38 cellular contexts compared by ENCODE assay signal in genomic region chr7:16908561-16908960, GRCh38. TPM values are rescaled to one million over a fixed set of nuclear protein-coding genes. Genes with fewer than 3 reads are reported as not detected.
"Had no signal": no experiment of that assay in that cellular context is flagged by ENCODE, and none has a peak within 500 bp of the region (broad histone marks: within the 10 kb centered on the region; RNA-seq: fewer than 3 reads in every experiment).

No MANE protein-coding gene starts in this region.

- H3K27ac ChIP-seq: adrenal gland, ascending aorta, body of pancreas, brain microvascular endothelial cell, breast epithelium, cardiac muscle cell had no signal

- H3K4me3 ChIP-seq: adrenal gland, ascending aorta, body of pancreas, breast epithelium, cardiac muscle cell had no signal

- H3K36me3 ChIP-seq: adrenal gland, ascending aorta, brain microvascular endothelial cell, breast epithelium, cardiac muscle cell had no signal

- H3K4me1 ChIP-seq: adrenal gland, ascending aorta, breast epithelium had no signal

- H3K9me3 ChIP-seq: adrenal gland, ascending aorta, body of pancreas, breast epithelium had no signal

- ATAC-seq: activated naive CD4-positive, alpha-beta T cell treated with anti-CD3 and anti-CD28 coated beads, Interleukin-2, amount 50 U/mL, for 72 hours; activated naive CD8-positive, alpha-beta T cell treated with anti-CD3 and anti-CD28 coated beads, Interleukin-2, amount 50 U/mL, for 24 hours; activated T-cell treated with anti-CD3 and anti-CD28 coated beads, Interleukin-2, amount 50 U/mL, for 4 hours; activated T-cell treated with anti-CD3 and anti-CD28 coated beads, Interleukin-2, amount 50 U/mL, for 72 hours; activated T-helper 17 cell treated with anti-CD3 and anti-CD28 coated beads, Interleukin-2, amount 50 U/mL, for 72 hours; body of pancreas had no signal

- H3K27me3 ChIP-seq: adrenal gland, ascending aorta, body of pancreas, brain microvascular endothelial cell, breast epithelium, cardiac muscle cell had no signal

- DNase-seq: activated effector memory CD4-positive, alpha-beta T cell treated with anti-CD3 and anti-CD28 coated beads, Interleukin-2, amount 50 U/mL, for 16 hours; activated effector memory CD4-positive, alpha-beta T cell treated with Interleukin-2 at 50 U/mL for 16 hours; activated gamma-delta T cell; activated gamma-delta T cell treated with Interleukin-2 at 50 U/mL for 16 hours; activated naive CD4-positive, alpha-beta T cell; activated naive CD4-positive, alpha-beta T cell treated with anti-CD3 and anti-CD28 coated beads for 36 hours; activated naive CD4-positive, alpha-beta T cell treated with anti-CD3 and anti-CD28 coated beads, Interleukin-2, amount 10 ng/mL, durations not matched to agents 7 days and 5 days; activated naive CD4-positive, alpha-beta T cell treated with anti-CD3 and anti-CD28 coated beads, Interleukin-2, amount 50 U/mL, for 16 hours; activated naive CD4-positive, alpha-beta T cell treated with Interleukin-2 at 50 U/mL for 16 hours; activated naive CD8-positive, alpha-beta T cell treated with anti-CD3 and anti-CD28 coated beads for 36 hours; activated naive CD8-positive, alpha-beta T cell treated with anti-CD3 and anti-CD28 coated beads, Interleukin-2, amount 10 ng/mL, durations not matched to agents 7 days and 5 days; activated naive CD8-positive, alpha-beta T cell treated with anti-CD3 and anti-CD28 coated beads, Interleukin-2, amount 50 U/mL, for 24 hours; activated T-cell treated with anti-CD3 and anti-CD28 coated beads for 4 hours; activated T-cell treated with anti-CD3 and anti-CD28 coated beads, Interleukin-2, amount 50 U/mL, for 1 hour; activated T-cell treated with anti-CD3 and anti-CD28 coated beads, Interleukin-2, amount 50 U/mL, for 24 hours; activated T-cell treated with anti-CD3 and anti-CD28 coated beads, Interleukin-2, amount 50 U/mL, for 4 hours; activated T-cell treated with anti-CD3 and anti-CD28 coated beads, Interleukin-2, amount 50 U/mL, for 48 hours; activated T-cell treated with anti-CD3 and anti-CD28 coated beads, Interleukin-2, amount 50 U/mL, for 72 hours; adrenal gland; amniotic stem cell; amygdala; anterior cingulate cortex; aorta; body of pancreas; brain microvascular endothelial cell; caudate nucleus; central memory CD4-positive, alpha-beta T cell had no signal

RNA-seq across cellular contexts. Expression of gene AGR3, which starts 26.8 kb away (rescaled TPM):
- total RNA-seq: activated naive CD4-positive, alpha-beta T cell treated with anti-CD3 and anti-CD28 coated beads for 36 hours; activated naive CD4-positive, alpha-beta T cell treated with anti-CD3 and anti-CD28 coated beads, Interleukin-2, amount 50 U/mL, for 72 hours; activated naive CD8-positive, alpha-beta T cell treated with anti-CD3 and anti-CD28 coated beads for 36 hours; activated naive CD8-positive, alpha-beta T cell treated with anti-CD3 and anti-CD28 coated beads, Interleukin-2, amount 10 ng/mL, durations not matched to agents 7 days and 5 days; activated T-cell treated with anti-CD3 and anti-CD28 coated beads, Interleukin-2, amount 50 U/mL, for 4 hours; activated T-cell treated with anti-CD3 and anti-CD28 coated beads, Interleukin-2, amount 50 U/mL, for 72 hours; activated T-helper 1 cell treated with anti-CD3 and anti-CD28 coated beads, Interleukin-12 subunit alpha, Interleukin-12 subunit beta, Interleukin-2, Interleukin-4 antibody, amounts not matched to agents 30 ng/mL and 10 ng/mL and 1 ng/mL, durations not matched to agents 14 hours and 24 hours and 36 hours; activated T-helper 17 cell treated with anti-CD3 and anti-CD28 coated beads, Interleukin-2, amount 50 U/mL, for 72 hours; activated T-helper 2 cell treated with anti-CD3 and anti-CD28 coated beads, Interferon-gamma antibody, Interleukin-2, Interleukin-4, amounts not matched to agents 10 μg/mL and 5 μg/mL and 100 μg/mL, durations not matched to agents 14 hours and 24 hours and 36 hours; adrenal gland; aorta; ascending aorta; astrocyte; bronchial epithelial cell; cardiac muscle cell; cardiac septum; cerebellum had no signal
- polyA plus RNA-seq: adrenal gland, cardiac muscle cell had no signal
